In the genomic region with DNA sequence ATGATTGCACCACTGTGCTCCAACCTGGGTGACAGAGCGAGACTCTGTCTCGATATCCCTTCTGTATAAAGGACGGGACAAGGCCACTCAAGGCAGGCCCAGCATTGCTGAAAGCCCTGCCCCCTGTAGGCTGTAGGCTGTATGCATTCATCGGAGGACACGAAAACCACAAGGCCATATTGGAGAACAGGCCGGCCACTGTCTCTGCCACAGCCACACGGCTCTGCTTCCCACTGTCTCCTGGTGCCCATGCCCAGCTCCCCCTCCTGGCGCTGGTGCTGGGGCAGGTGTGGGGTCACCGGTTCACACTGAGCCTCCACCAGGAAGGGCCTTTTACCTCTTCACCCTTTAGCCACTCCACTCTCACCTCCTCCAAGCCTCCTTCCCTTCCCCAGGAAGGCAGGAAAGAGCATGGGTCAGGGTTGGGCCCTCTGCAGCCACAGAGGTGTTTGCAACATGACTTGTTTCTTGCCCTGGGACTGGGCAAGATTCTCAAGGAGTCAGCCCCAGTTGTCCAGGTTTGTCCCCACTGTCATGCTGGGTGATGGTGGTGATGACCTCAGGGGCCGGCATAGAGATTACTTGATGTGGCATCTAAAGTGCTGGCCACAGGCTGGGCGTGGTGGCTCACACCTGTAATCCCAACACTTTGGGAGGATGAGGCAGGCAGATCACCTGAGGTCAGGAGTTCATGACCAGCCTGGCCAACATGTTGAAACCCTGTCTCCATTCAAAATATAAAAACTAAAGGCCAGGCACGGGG, we compare ENCODE assay signal across 10 cellular contexts. TPM values are rescaled to one million over a fixed set of nuclear protein-coding genes. Genes with fewer than 3 reads are reported as not detected.
DNase-seq lines count a peak whose midpoint lies in the region; ATAC-seq and TF ChIP-seq lines count a peak whose summit lies in the region.
"Had no signal": no experiment of that assay in that cellular context is flagged by ENCODE, and none has a peak within 500 bp of the region (broad histone marks: within the 10 kb centered on the region; RNA-seq: fewer than 3 reads in every experiment).

No MANE protein-coding gene starts in this region.

- H3K4me1 Mint-ChIP-seq in activated CD4-positive, alpha-beta T cell treated with anti-CD3 and anti-CD28 coated beads for 36 hours: no peaks in the 10 kb centered on the region

- no peak overlapping the region for H3K4me3 Mint-ChIP-seq in activated CD4-positive, alpha-beta T cell treated with anti-CD3 and anti-CD28 coated beads for 36 hours

- H3K36me3 Mint-ChIP-seq in activated CD4-positive, alpha-beta T cell treated with anti-CD3 and anti-CD28 coated beads for 36 hours (ENCODE audit: low read depth): peaks cover 2% of the 10 kb centered on the region

- TF ChIP-seq CTCF in GM10266 (IDR thresholded peaks at IDR 0.05; ENCODE audit: control insufficient read depth, insufficient read depth, low read depth, missing control alignments) (peak; percentile 38), omental fat pad (IDR thresholded peaks at IDR 0.05) (no peak)

- no peak overlapping the region for H3K27ac Mint-ChIP-seq in activated CD4-positive, alpha-beta T cell treated with anti-CD3 and anti-CD28 coated beads for 36 hours

- peak; percentile 51 for DNase-seq in 8988T
- no peak for DNase-seq in GM10266 (ENCODE audit: extremely low spot score)
- peak; percentile 32 to 58 for DNase-seq in NCI-H1930 (lab: John Stamatoyannopoulos, UW)
- DNase-seq in epidermal melanocyte (ENCODE audit: insufficient read length, low spot score): peak; percentile 16
- no peak for DNase-seq in activated T-cell treated with anti-CD3 and anti-CD28 coated beads, Interleukin-2, amount 50 U/mL, for 1 hour
- no peak for DNase-seq in activated CD4-positive, alpha-beta T cell treated with anti-CD3 and anti-CD28 coated beads for 36 hours
- no peak for DNase-seq in C1 segment of cervical spinal cord (lab: John Stamatoyannopoulos, UW)
- no peak for DNase-seq in omental fat pad (ENCODE audit: low spot score)
- DNase-seq: activated T-cell treated with anti-CD3 and anti-CD28 coated beads, Interleukin-2, amount 50 U/mL, for 48 hours; MG63 had no signal

- CTCF ChIA-PET in activated CD4-positive, alpha-beta T cell treated with anti-CD3 and anti-CD28 coated beads for 36 hours (lab: Charles Lee): no interaction called here

- intact Hi-C loops in activated CD4-positive, alpha-beta T cell treated with anti-CD3 and anti-CD28 coated beads for 36 hours (cut with DNase I, micrococcal nuclease): no loop called here

- H3K27me3 Mint-ChIP-seq in activated CD4-positive, alpha-beta T cell treated with anti-CD3 and anti-CD28 coated beads for 36 hours: peaks cover 19% of the 10 kb centered on the region

- no peak for ATAC-seq in activated CD4-positive, alpha-beta T cell treated with anti-CD3 and anti-CD28 coated beads for 36 hours
- ATAC-seq in omental fat pad (ENCODE audit: low FRiP score): no peak

- POLR2A ChIA-PET in activated CD4-positive, alpha-beta T cell treated with anti-CD3 and anti-CD28 coated beads for 36 hours (lab: Charles Lee): no interaction called here

- no peaks in the 10 kb centered on the region for H3K9me3 Mint-ChIP-seq in activated CD4-positive, alpha-beta T cell treated with anti-CD3 and anti-CD28 coated beads for 36 hours (ENCODE audit: low read depth)

RNA-seq across cellular contexts. Expression of a gene that starts 5.3 kb away (rescaled TPM):
- total RNA-seq in activated CD4-positive, alpha-beta T cell treated with anti-CD3 and anti-CD28 coated beads for 36 hours: not detected
- under 1 TPM in 2 of 4 donors, not detected in 2; 0.28 to 0.44 TPM for total RNA-seq in omental fat pad

RNA-seq across cellular contexts. Expression of a gene that starts 5.9 kb away (rescaled TPM):
- 10 to 100 TPM; 21.0 to 23.1 TPM for total RNA-seq in activated CD4-positive, alpha-beta T cell treated with anti-CD3 and anti-CD28 coated beads for 36 hours
- total RNA-seq in omental fat pad: 1 to 10 TPM in 1 of 4 donors, under 1 TPM in 1, not detected in 2; 0.50 to 1.1 TPM

RNA-seq across cellular contexts. Expression of a gene that starts 9.1 kb away (rescaled TPM):
- total RNA-seq in activated CD4-positive, alpha-beta T cell treated with anti-CD3 and anti-CD28 coated beads for 36 hours: 10 to 100 TPM; 10.4 to 12.7 TPM
- 10 to 100 TPM; 10.4 to 19.4 (median 13.0) TPM for total RNA-seq in omental fat pad

RNA-seq across cellular contexts. Expression of a gene that starts 36.6 kb away (rescaled TPM):
- total RNA-seq in activated CD4-positive, alpha-beta T cell treated with anti-CD3 and anti-CD28 coated beads for 36 hours: 10 to 100 TPM; 52.2 to 53.4 TPM
- total RNA-seq in omental fat pad: 1 to 10 TPM; 1.3 to 2.9 (median 2.5) TPM

RNA-seq across cellular contexts. Expression of a gene that starts 47.9 kb away (rescaled TPM):
- 100 to 1,000 TPM in 1 of 2 experiments, 10 to 100 TPM in 1; 91.7 to 130 TPM for total RNA-seq in activated CD4-positive, alpha-beta T cell treated with anti-CD3 and anti-CD28 coated beads for 36 hours
- 100 to 1,000 TPM in 1 of 4 donors, 10 to 100 TPM in 3; 43.5 to 113 (median 67.9) TPM for total RNA-seq in omental fat pad

Comparison
In these comparisons a context has a peak if more than half of its experiments do, and no peak if none do; other contexts are left out.
1. DNase-seq: peak in 8988T (single experiment), NCI-H1930 (2 of 2) and epidermal melanocyte (single experiment); none in GM10266 (single experiment), activated T-cell treated with anti-CD3 and anti-CD28 coated beads, Interleukin-2, amount 50 U/mL, for 1 hour (single experiment), activated CD4-positive, alpha-beta T cell treated with anti-CD3 and anti-CD28 coated beads for 36 hours (single experiment), C1 segment of cervical spinal cord (0 of 14) and omental fat pad (single experiment).
2. RNA of a gene that starts 5.9 kb away (total RNA-seq): 21.0 to 23.1 TPM in activated CD4-positive, alpha-beta T cell treated with anti-CD3 and anti-CD28 coated beads for 36 hours; 0.50 to 1.1 TPM in omental fat pad; every median in the first group is over 10 times any median in the second.